8 cellular contexts compared by ENCODE assay signal in genomic region chr15:31391687-31392671, GRCh38.
DNase-seq lines count a peak whose midpoint lies in the region; ATAC-seq lines count a peak whose summit lies in the region.

No MANE protein-coding gene starts in this region.

- H3K27ac ChIP-seq in mesenchymal stem cell (ENCODE audit: low read length, poor library complexity, severe bottlenecking) = no peak overlapping the region

- peak overlapping the region in 1 of 2 experiments; percentile 3 for H3K23ac ChIP-seq in mesenchymal stem cell (ENCODE audit: low read length in 2 of 2)

- H3K4me1 ChIP-seq in mesenchymal stem cell (ENCODE audit: control insufficient read depth, insufficient read depth, low read depth, low read length) = peaks cover 25% of the 10 kb centered on the region

- peak overlapping the region; percentile 93 for H3K9ac ChIP-seq in mesenchymal stem cell (ENCODE audit: low read length)

- peak overlapping the region; percentile 76 to 99 for H3K4ac ChIP-seq in mesenchymal stem cell (ENCODE audit: low read depth in 1 of 2, low read length in 2 of 2)

- H4K91ac ChIP-seq in mesenchymal stem cell (ENCODE audit: low read length) = peak overlapping the region; percentile 99

- no peak overlapping the region for H2BK5ac ChIP-seq in mesenchymal stem cell (ENCODE audit: low read depth, low read length, poor library complexity, severe bottlenecking)

- H3K9me3 Mint-ChIP-seq in activated CD8-positive, alpha-beta T cell treated with anti-CD3 and anti-CD28 coated beads, Interleukin-2, amount 10 ng/mL, durations not matched to agents 7 days and 5 days (ENCODE audit: insufficient read depth) = peaks cover 3% of the 10 kb centered on the region

- no peaks in the 10 kb centered on the region for H3K27me3 Mint-ChIP-seq in activated CD8-positive, alpha-beta T cell treated with anti-CD3 and anti-CD28 coated beads, Interleukin-2, amount 10 ng/mL, durations not matched to agents 7 days and 5 days (ENCODE audit: low read depth)

- peaks cover 58% of the 10 kb centered on the region for H3K4me1 Mint-ChIP-seq in activated CD8-positive, alpha-beta T cell treated with anti-CD3 and anti-CD28 coated beads, Interleukin-2, amount 10 ng/mL, durations not matched to agents 7 days and 5 days (ENCODE audit: low read depth)

- H3K27me3 ChIP-seq in mesenchymal stem cell (ENCODE audit: control insufficient read depth in 1 of 2, insufficient read depth in 1 of 2, low read length in 2 of 2) = no peaks in the 10 kb centered on the region

- POLR2A ChIA-PET in activated CD8-positive, alpha-beta T cell treated with anti-CD3 and anti-CD28 coated beads, Interleukin-2, amount 10 ng/mL, durations not matched to agents 7 days and 5 days (lab: Charles Lee) = interaction anchor here (0.8 to 2.3 kb wide), 18 partner anchors 9 to 194 kb away, joined by 3 to 46 read pairs (median 5); partner anchors contain the start of gene KLF13

- ATAC-seq in HG02759 (IDR thresholded peaks at IDR 0.05; ENCODE audit: unreplicated experiment) = peak; percentile 89
- ATAC-seq in activated CD8-positive, alpha-beta T cell treated with anti-CD3 and anti-CD28 coated beads, Interleukin-2, amount 10 ng/mL, durations not matched to agents 7 days and 5 days = peak; percentile 87

- H4K8ac ChIP-seq in mesenchymal stem cell (ENCODE audit: low read length) = peak overlapping the region; percentile 98

- no peaks in the 10 kb centered on the region for H3K36me3 ChIP-seq in mesenchymal stem cell (ENCODE audit: control insufficient read depth in 1 of 2, insufficient read depth in 2 of 2, low read depth in 1 of 2, low read length in 2 of 2)

- H3K14ac ChIP-seq in mesenchymal stem cell (ENCODE audit: low read length in 2 of 2) = peak overlapping the region in 1 of 2 experiments; percentile 37

- WGBS in mesenchymal stem cell = 1% methylated on average over 65 of the region's 86 CpGs

- H3K36me3 Mint-ChIP-seq in activated CD8-positive, alpha-beta T cell treated with anti-CD3 and anti-CD28 coated beads, Interleukin-2, amount 10 ng/mL, durations not matched to agents 7 days and 5 days (ENCODE audit: low read depth) = peaks cover 17% of the 10 kb centered on the region

- peak overlapping the region; percentile 90 to 96 for H3K18ac ChIP-seq in mesenchymal stem cell (ENCODE audit: low read depth in 1 of 2, low read length in 2 of 2)

- H3K4me2 ChIP-seq in mesenchymal stem cell (ENCODE audit: low read length, poor library complexity, severe bottlenecking) = peak overlapping the region; percentile 95

- no peak overlapping the region for H2AK5ac ChIP-seq in mesenchymal stem cell (ENCODE audit: low read length, severe bottlenecking)

- H3K9me3 ChIP-seq in mesenchymal stem cell (ENCODE audit: control insufficient read depth, low read length) = no peaks in the 10 kb centered on the region

- CTCF ChIA-PET in activated CD8-positive, alpha-beta T cell treated with anti-CD3 and anti-CD28 coated beads, Interleukin-2, amount 10 ng/mL, durations not matched to agents 7 days and 5 days (lab: Charles Lee) = interaction anchor here (0.9 to 2.0 kb wide), 10 partner anchors 9 to 96 kb away, joined by 3 to 21 read pairs (median 6); no protein-coding TSS in a partner anchor

- H2BK120ac ChIP-seq in mesenchymal stem cell (ENCODE audit: low read depth, low read length) = peak overlapping the region; percentile 96

- peak; percentile 6 for DNase-seq in DMS79 treated with DMSO at 0.1 percent for 48 hours (lab: John Stamatoyannopoulos, UW)
- no peak for DNase-seq in DMS79 (lab: John Stamatoyannopoulos, UW)
- peak; percentile 58 for DNase-seq in NCI-H2171 (lab: John Stamatoyannopoulos, UW)
- peak; percentile 87 for DNase-seq in activated CD8-positive, alpha-beta T cell treated with anti-CD3 and anti-CD28 coated beads, Interleukin-2, amount 10 ng/mL, durations not matched to agents 7 days and 5 days
- peak; percentile 65 for DNase-seq in effector CD8-positive, alpha-beta T cell (lab: John Stamatoyannopoulos, UW)
- peak; percentile 83 for DNase-seq in mesenchymal stem cell
- DNase-seq in stimulated activated CD8-positive, alpha-beta memory T cell treated with anti-CD3 and anti-CD28 coated beads, Interleukin-12 subunit alpha, Interleukin-12 subunit beta, amount 100 ng/mL, for 4 hours (ENCODE audit: low read depth) = peak; percentile 70

- peak overlapping the region; percentile 82 to 94 for H2BK12ac ChIP-seq in mesenchymal stem cell (ENCODE audit: low read length in 2 of 2)

- H2BK15ac ChIP-seq in mesenchymal stem cell (ENCODE audit: low read depth, poor library complexity, severe bottlenecking) = peak overlapping the region; percentile 96

- peak overlapping the region; percentile 89 for H3K27ac Mint-ChIP-seq in activated CD8-positive, alpha-beta T cell treated with anti-CD3 and anti-CD28 coated beads, Interleukin-2, amount 10 ng/mL, durations not matched to agents 7 days and 5 days

- peak overlapping the region; percentile 65 for H2AFZ ChIP-seq in mesenchymal stem cell (ENCODE audit: low read depth, low read length)

- H3K79me1 ChIP-seq in mesenchymal stem cell (replicated peaks; ENCODE audit: low read length, poor library complexity, severe bottlenecking) = no peaks in the 10 kb centered on the region

- H3K4me3 ChIP-seq in mesenchymal stem cell (ENCODE audit: insufficient read depth in 1 of 2, low read depth in 1 of 2, low read length in 2 of 2) = peak overlapping the region; percentile 68 to 91

- H3K4me3 Mint-ChIP-seq in activated CD8-positive, alpha-beta T cell treated with anti-CD3 and anti-CD28 coated beads, Interleukin-2, amount 10 ng/mL, durations not matched to agents 7 days and 5 days = peak overlapping the region; percentile 83
